In the genomic region with DNA sequence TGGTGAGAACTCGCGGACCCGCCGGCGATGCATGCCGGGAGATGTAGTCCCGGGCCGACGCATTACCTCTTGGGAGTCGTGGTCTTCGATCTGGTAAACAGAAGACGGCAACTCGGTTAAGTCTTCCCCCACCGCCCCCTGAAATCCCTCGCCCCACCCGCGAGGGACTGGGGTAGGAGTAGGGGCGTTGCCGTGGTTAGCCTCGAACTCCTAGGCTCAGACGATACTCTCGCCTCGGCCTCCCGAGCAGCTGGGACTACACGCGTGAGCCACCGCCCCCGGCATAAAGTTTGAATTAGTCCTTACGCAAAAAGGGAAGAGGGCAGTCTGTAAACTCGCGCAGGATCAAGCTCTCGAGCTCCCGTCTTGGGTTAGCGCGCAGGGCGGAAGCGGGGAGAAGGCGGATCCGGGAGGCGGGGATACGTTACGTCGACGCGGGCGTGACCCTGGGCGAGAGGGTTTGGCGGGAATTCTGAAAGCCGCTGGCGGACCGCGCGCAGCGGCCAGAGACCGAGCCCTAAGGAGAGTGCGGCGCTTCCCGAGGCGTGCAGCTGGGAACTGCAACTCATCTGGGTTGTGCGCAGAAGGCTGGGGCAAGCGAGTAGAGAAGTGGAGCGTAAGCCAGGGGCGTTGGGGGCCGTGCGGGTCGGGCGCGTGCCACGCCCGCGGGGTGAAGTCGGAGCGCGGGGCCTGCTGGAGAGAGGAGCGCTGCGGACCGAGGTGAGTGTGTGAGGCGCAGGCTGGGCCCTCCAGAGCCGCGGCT, we compare ENCODE assay signal across 8 cellular contexts. TPM values are rescaled to one million over a fixed set of nuclear protein-coding genes. Genes with fewer than 3 reads are reported as not detected.
DNase-seq lines count a peak whose midpoint lies in the region; ATAC-seq and TF ChIP-seq lines count a peak whose summit lies in the region.

Gene RAD51, plus strand, starts transcription at position 469 of the 763 bp plus-strand sequence. CDS start 3,585 bp downstream, outside the sequence.

- peak within 1 kb of the TSS; percentile 94 for H3K9ac ChIP-seq in KMS-11
- peak within 1 kb of the TSS; percentile 93 for H3K9ac ChIP-seq in muscle layer of colon (ENCODE audit: low read length)

- in situ Hi-C loops in Panc1 (cut with HindIII; ENCODE audit: low pct_unique_long_range_greater_than_20kb, low sequenced_read_pairs): no loop called here

- CTCF ChIA-PET in Panc1 (lab: Charles Lee): interaction anchor here (0.6 to 1.5 kb wide), 4 partner anchors 39 to 163 kb away, joined by 3 to 8 read pairs (median 3); no protein-coding TSS in a partner anchor

- H3K4me3 ChIP-seq in KMS-11 (IDR thresholded peaks at IDR 0.05; ENCODE audit: insufficient read depth, low read depth, low read length) (no peak within 1 kb of the TSS), Panc1 (ENCODE audit: low read depth in 2 of 2, low read length in 2 of 2) (peak within 1 kb of the TSS; percentile 80 to 97), muscle layer of colon (ENCODE audit: low read depth in 1 of 2, low read length in 2 of 2) (peak within 1 kb of the TSS; percentile 82 to 96)

- peak; percentile 80 for ATAC-seq in GM21737 (IDR thresholded peaks at IDR 0.05; ENCODE audit: unreplicated experiment)
- ATAC-seq in Panc1: peak; percentile 95
- ATAC-seq in activated T-cell treated with anti-CD3 and anti-CD28 coated beads, Interleukin-2, amount 50 U/mL, for 4 hours: peak; percentile 97
- ATAC-seq in esophagus mucosa: peak; percentile 97

- TF ChIP-seq CTCF in KMS-11 (conservative IDR thresholded peaks at IDR 0.05; ENCODE audit: low read depth, low read length) (no peak), Panc1 (IDR thresholded peaks at IDR 0.05) (no peak)

- H3K36me3 ChIP-seq in KMS-11 (ENCODE audit: insufficient read depth): no peaks in the 10 kb centered on the region; the same call in 1 of the 2 replicates
- no peaks in the 10 kb centered on the region for H3K36me3 ChIP-seq in Panc1 (ENCODE audit: control insufficient read depth, insufficient read depth, low read length)
- no peaks in the 10 kb centered on the region for H3K36me3 ChIP-seq in muscle layer of colon (ENCODE audit: insufficient read depth, low read length)

- H3K9me3 ChIP-seq in Panc1 (ENCODE audit: control insufficient read depth, insufficient read depth, low read depth, low read length) (no peaks in the 10 kb centered on the region), muscle layer of colon (ENCODE audit: low read length) (no peaks in the 10 kb centered on the region)

- POLR2A ChIA-PET in Panc1 (lab: Charles Lee): interaction anchor here (0.5 to 0.7 kb wide), 2 partner anchors 75 to 1011 kb away, joined by 4 to 5 read pairs; no protein-coding TSS in a partner anchor

- H3K27ac ChIP-seq in KMS-11: peak within 1 kb of the TSS; percentile 97
- peak within 1 kb of the TSS; percentile 86 for H3K27ac ChIP-seq in Panc1 (ENCODE audit: low read length)
- H3K27ac ChIP-seq in muscle layer of colon (ENCODE audit: low read depth, low read length): peak within 1 kb of the TSS; percentile 95

- peak within 1 kb of the TSS; percentile 83 for H2AFZ ChIP-seq in KMS-11 (ENCODE audit: low read depth)

- intact Hi-C loops in Panc1 (cut with micrococcal nuclease; ENCODE audit: unreplicated experiment): no loop called here

- H3K4me1 ChIP-seq in KMS-11 (ENCODE audit: low read depth, poor library complexity, severe bottlenecking) (peaks cover 55% of the 10 kb centered on the region), Panc1 (ENCODE audit: control insufficient read depth, insufficient read depth, low read length) (no peaks in the 10 kb centered on the region; the same call in 1 of the 2 replicates), muscle layer of colon (ENCODE audit: insufficient read depth, low read length) (peaks cover 17% of the 10 kb centered on the region)

- H3K79me2 ChIP-seq in KMS-11 (ENCODE audit: insufficient read depth, low read depth): peaks cover 39% of the 10 kb centered on the region

- H3K36me3 Mint-ChIP-seq in activated T-cell treated with anti-CD3 and anti-CD28 coated beads, Interleukin-2, amount 50 U/mL, for 4 hours (ENCODE audit: insufficient read depth): peaks cover 6% of the 10 kb centered on the region

- H3K27me3 ChIP-seq in KMS-11 (ENCODE audit: insufficient read depth, low read depth) (no peaks in the 10 kb centered on the region), Panc1 (ENCODE audit: control insufficient read depth, insufficient read depth, low read length) (no peaks in the 10 kb centered on the region), muscle layer of colon (ENCODE audit: control insufficient read depth in 1 of 2, insufficient read depth in 2 of 2, low read length in 2 of 2) (no peaks in the 10 kb centered on the region)

- no peaks in the 10 kb centered on the region for H4K20me1 ChIP-seq in KMS-11 (ENCODE audit: insufficient read depth)

- no TSS peak for BruUV-seq in Panc1 (replicated peaks; lab: Mats Ljungman, UMichigan)

- DNase-seq in DMS79 (lab: John Stamatoyannopoulos, UW): peak; percentile 45
- peak; percentile 80 for DNase-seq in Panc1 (ENCODE audit: low read depth, low spot score)
- DNase-seq in activated T-cell treated with anti-CD3 and anti-CD28 coated beads, Interleukin-2, amount 50 U/mL, for 4 hours: peak; percentile 87
- peak; percentile 83 to 85 for DNase-seq in stimulated activated CD8-positive, alpha-beta memory T cell treated with anti-CD3 and anti-CD28 coated beads, Interleukin-7, amount 100 ng/mL, for 1 hour (ENCODE audit: low read depth in 2 of 2)

- peaks cover 22% of the 10 kb centered on the region for H3K4me1 Mint-ChIP-seq in activated T-cell treated with anti-CD3 and anti-CD28 coated beads, Interleukin-2, amount 50 U/mL, for 4 hours (ENCODE audit: low read depth)

- H3K27me3 Mint-ChIP-seq in activated T-cell treated with anti-CD3 and anti-CD28 coated beads, Interleukin-2, amount 50 U/mL, for 4 hours (ENCODE audit: low read depth): no peaks in the 10 kb centered on the region

- peak within 1 kb of the TSS; percentile 55 for H3K4me2 ChIP-seq in KMS-11

- no peaks in the 10 kb centered on the region for H3K9me3 Mint-ChIP-seq in activated T-cell treated with anti-CD3 and anti-CD28 coated beads, Interleukin-2, amount 50 U/mL, for 4 hours

- H3K4me3 Mint-ChIP-seq in activated T-cell treated with anti-CD3 and anti-CD28 coated beads, Interleukin-2, amount 50 U/mL, for 4 hours: peak within 1 kb of the TSS; percentile 96

RNA-seq across cellular contexts. Expression of gene RAD51, which starts in this region (rescaled TPM):
- total RNA-seq in Panc1 (2021; ENCODE audit: unreplicated experiment) (30.3 TPM), esophagus mucosa (8.2 TPM)
- 18.6 TPM for polyA plus RNA-seq in Panc1 (2012; ENCODE audit: insufficient read length)
- total RNA-seq in activated T-cell treated with anti-CD3 and anti-CD28 coated beads, Interleukin-2, amount 50 U/mL, for 4 hours: 10 to 100 TPM; 28.2 to 39.7 (median 31.0) TPM
